ENCODE assay signal across 27 cellular contexts in genomic region chr6:96967957-96968871, GRCh38. TPM values are rescaled to one million over a fixed set of nuclear protein-coding genes. Genes with fewer than 3 reads are reported as not detected.
"Had no signal": no experiment of that assay in that cellular context is flagged by ENCODE, and none has a peak within 500 bp of the region (broad histone marks: within the 10 kb centered on the region; RNA-seq: fewer than 3 reads in every experiment).

No MANE protein-coding gene starts in this region.

- ATAC-seq: activated CD8-positive, alpha-beta memory T cell treated with anti-CD3 and anti-CD28 coated beads, Interleukin-2, amount 10 ng/mL, durations not matched to agents 7 days and 5 days; activated naive CD4-positive, alpha-beta T cell treated with anti-CD3 and anti-CD28 coated beads, Interleukin-2, amount 50 U/mL, for 72 hours; activated naive CD8-positive, alpha-beta T cell treated with anti-CD3 and anti-CD28 coated beads, Interleukin-2, amount 50 U/mL, for 24 hours; body of pancreas; T-helper 17 cell had no signal

- H3K9me3 ChIP-seq: ascending aorta, body of pancreas, Peyer's patch had no signal

- H3K4me3 ChIP-seq: ascending aorta, body of pancreas, Peyer's patch had no signal

- H3K27ac ChIP-seq: ascending aorta, body of pancreas, Peyer's patch, RWPE1 had no signal

- H3K4me1 ChIP-seq: ascending aorta, body of pancreas, Peyer's patch had no signal

- H3K27me3 ChIP-seq: ascending aorta, body of pancreas, Peyer's patch had no signal

- H3K36me3 ChIP-seq: ascending aorta, Peyer's patch had no signal

- DNase-seq: activated B cell treated with CpG ODN at 0.5 μM for 24 hours; activated CD4-positive, alpha-beta T cell treated with anti-CD3 and anti-CD28 coated beads for 1 hour; activated CD4-positive, alpha-beta T cell treated with anti-CD3 and anti-CD28 coated beads, Interleukin-2, amount 10 ng/mL, durations not matched to agents 24 days and 14 days; activated CD4-positive, alpha-beta T cell treated with anti-CD3 and anti-CD28 coated beads, Interleukin-2, amount 50 U/mL, for 48 hours; activated CD8-positive, alpha-beta memory T cell treated with anti-CD3 and anti-CD28 coated beads, Interleukin-2, amount 10 ng/mL, durations not matched to agents 7 days and 5 days; activated effector memory CD4-positive, alpha-beta T cell treated with anti-CD3 and anti-CD28 coated beads, Interleukin-2, amount 50 U/mL, for 16 hours; activated naive CD4-positive, alpha-beta T cell treated with Interleukin-2 at 50 U/mL for 16 hours; activated naive CD8-positive, alpha-beta T cell treated with anti-CD3 and anti-CD28 coated beads, Interleukin-2, amount 50 U/mL, for 24 hours; activated T-cell treated with anti-CD3 and anti-CD28 coated beads, Interleukin-2, amount 50 U/mL, for 24 hours; amniotic stem cell; body of pancreas; NCI-H1048; NCI-H146; NCI-H187 treated with DMSO at 0.1 percent for 48 hours; NCI-H2081 treated with DMSO at 0.1 percent for 48 hours; NCI-H446; NCI-H524; Peyer's patch; SHP77 treated with DMSO at 0.1 percent for 48 hours; T-helper 17 cell; T-helper 9 cell had no signal

RNA-seq across cellular contexts. Expression of gene KLHL32, which starts 43.7 kb away (rescaled TPM):
- total RNA-seq: ascending aorta, bronchial epithelial cell, LHCN-M2, M059J had no signal
